In the genomic region with DNA sequence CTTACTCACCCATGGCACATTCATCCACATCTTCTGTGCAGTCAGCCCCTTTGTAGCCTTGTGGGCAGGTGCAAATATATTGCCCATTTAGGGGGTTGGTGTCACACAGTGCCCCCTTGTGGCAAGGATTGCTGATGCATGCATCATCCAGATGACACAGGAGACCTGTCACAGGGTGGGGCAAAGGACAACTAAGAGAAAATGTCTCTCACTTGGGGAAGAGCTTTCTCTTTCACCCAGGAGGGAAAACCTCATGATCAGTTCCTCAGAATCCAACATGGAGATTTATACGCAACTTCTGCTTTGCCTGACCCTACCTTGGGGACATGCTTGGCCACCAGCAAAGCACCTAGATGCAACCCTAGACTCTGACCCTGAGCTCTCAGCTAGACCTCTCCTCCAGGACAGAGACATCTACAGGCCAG, we compare ENCODE assay signal across 7 cellular contexts.
A peak's percentile ranks its signal among the peaks of the same experiment; 100 is the strongest.
DNase-seq lines count a peak whose midpoint lies in the region; ATAC-seq and TF ChIP-seq lines count a peak whose summit lies in the region.

No MANE protein-coding gene starts in this region.

- in situ Hi-C loops in GM23248 (cut with MboI), result no loop called here

- no peaks in the 10 kb centered on the region; the same call in 1 of the 2 replicates for H4K20me1 ChIP-seq in GM23248 (ENCODE audit: insufficient read depth)

- WGBS in GM23248 (ENCODE audit: low coverage in 1 of 2, low lambda C conversion rate in 2 of 2, missing lambda C conversion rate in 2 of 2), 2 experiments, result 100% methylated on average over 1 of the region's 1 CpG

- peaks cover 58% of the 10 kb centered on the region for H3K79me2 ChIP-seq in GM23248 (ENCODE audit: insufficient read depth)

- peaks cover 45% of the 10 kb centered on the region for H3F3A ChIP-seq in GM23248 (ENCODE audit: insufficient read depth)

- no peaks in the 10 kb centered on the region for H3K27me3 ChIP-seq in GM23248 (replicated peaks; ENCODE audit: insufficient read depth)
- no peaks in the 10 kb centered on the region for H3K27me3 ChIP-seq in dorsolateral prefrontal cortex

- no peak overlapping the region for H2AFZ ChIP-seq in GM23248

- H3K27ac ChIP-seq in GM23248 (peak overlapping the region; percentile 18; the same call in 1 of the 2 replicates), dorsolateral prefrontal cortex (no peak overlapping the region)

- ATAC-seq in mucosa of descending colon, result peak; percentile 96

- no peak overlapping the region for H3K4me2 ChIP-seq in GM23248 (ENCODE audit: unreplicated experiment)

- H3K4me3 ChIP-seq in GM23248, result no peak overlapping the region
- H3K4me3 ChIP-seq in dorsolateral prefrontal cortex, result no peak overlapping the region
- no peak overlapping the region for H3K4me3 ChIP-seq in mucosa of descending colon

- no peaks in the 10 kb centered on the region for H3K9me2 ChIP-seq in GM23248 (ENCODE audit: insufficient read depth)

- intact Hi-C loops in dorsolateral prefrontal cortex (cut with DNase I) (loop anchor here (10.0 kb wide), 2 partner anchors 93 to 223 kb away; no protein-coding TSS in a partner anchor), mucosa of descending colon (cut with DNase I, micrococcal nuclease) (no loop called here)

- no peak overlapping the region for H3K9ac ChIP-seq in GM23248

- TF ChIP-seq CTCF in GM12874 (IDR thresholded peaks at IDR 0.05; ENCODE audit: insufficient read depth, low read depth, low read length) (peak; percentile 78), dorsolateral prefrontal cortex (IDR thresholded peaks at IDR 0.05 in 54 of 56, conservative IDR thresholded peaks at IDR 0.05 in 2 of 56; ENCODE audit: low read depth in 1 of 56, partially characterized antibody in 56 of 56) (peak; percentile 23 to 81 (median 68)), mucosa of descending colon (IDR thresholded peaks at IDR 0.05) (peak; percentile 73)

- DNase-seq in GM23248 (peak; percentile 71), NCI-H1048 (lab: John Stamatoyannopoulos, UW) (peak; percentile 14), dorsolateral prefrontal cortex (peak in 5 of 10 donors; percentile 28 to 61 (median 47)), mucosa of descending colon (peak; percentile 57 to 91 (median 81))
- peak; percentile 89 for DNase-seq in activated CD4-positive, alpha-beta T cell treated with anti-CD3 and anti-CD28 coated beads for 48 hours
- peak; percentile 31 to 68 (median 56) for DNase-seq in stimulated activated naive CD4-positive, alpha-beta T cell (lab: John Stamatoyannopoulos, UW)

- H3K9me3 ChIP-seq in GM23248 (ENCODE audit: low read depth), result no peaks in the 10 kb centered on the region
- no peaks in the 10 kb centered on the region for H3K9me3 ChIP-seq in mucosa of descending colon

- H3K4me1 ChIP-seq in GM23248 (ENCODE audit: insufficient read depth), result peaks cover 35% of the 10 kb centered on the region
- H3K4me1 ChIP-seq in mucosa of descending colon (ENCODE audit: low read depth), result no peaks in the 10 kb centered on the region

- peaks cover 48% of the 10 kb centered on the region for H3K36me3 ChIP-seq in GM23248 (ENCODE audit: low read depth)
- H3K36me3 ChIP-seq in mucosa of descending colon (ENCODE audit: low read depth), result no peaks in the 10 kb centered on the region

Comparison
In these comparisons a context has a peak if more than half of its experiments do, and no peak if none do; other contexts are left out.
1. intact Hi-C loops: an anchor here in dorsolateral prefrontal cortex (10.0 kb wide); none called in mucosa of descending colon.